In genomic region chr5:59197911-59198310, GRCh38 we compare ENCODE assay signal across 19 cellular contexts.
"Had no signal": no experiment of that assay in that cellular context is flagged by ENCODE, and none has a peak within 500 bp of the region (broad histone marks: within the 10 kb centered on the region; RNA-seq: fewer than 3 reads in every experiment).

No MANE protein-coding gene starts in this region.

- H3K4me3 Mint-ChIP-seq: central memory CD8-positive, alpha-beta T cell; dendritic cell treated with granulocyte-macrophage colony-stimulating factor and Interleukin-4, amounts not matched to agents 40 ng/mL and 50 ng/mL, for 4 days; effector memory CD8-positive, alpha-beta T cell; naive thymus-derived CD4-positive, alpha-beta T cell; nephron progenitor cell; stimulated activated effector memory CD8-positive, alpha-beta T cell treated with anti-CD3 and anti-CD28 coated beads, Interleukin-12 subunit alpha, Interleukin-12 subunit beta, amount 100 ng/mL, for 72 hours; stimulated activated naive CD8-positive, alpha-beta T cell treated with anti-CD3 and anti-CD28 coated beads, Interleukin-15, amount 100 ng/mL, for 72 hours had no signal

- H3K9me3 ChIP-seq: esophagus squamous epithelium, neutrophil had no signal

- H3K27ac ChIP-seq: epithelial cell of prostate, heart right ventricle, neutrophil, right atrium auricular region had no signal

- H3K4me3 ChIP-seq: esophagus squamous epithelium, heart right ventricle, right atrium auricular region had no signal

- H3K4me1 Mint-ChIP-seq: central memory CD8-positive, alpha-beta T cell; naive thymus-derived CD4-positive, alpha-beta T cell; stimulated activated effector memory CD8-positive, alpha-beta T cell treated with anti-CD3 and anti-CD28 coated beads, Interleukin-12 subunit alpha, Interleukin-12 subunit beta, amount 100 ng/mL, for 72 hours; stimulated activated naive CD8-positive, alpha-beta T cell treated with anti-CD3 and anti-CD28 coated beads, Interleukin-15, amount 100 ng/mL, for 72 hours had no signal

- H3K9me3 Mint-ChIP-seq: central memory CD8-positive, alpha-beta T cell; dendritic cell treated with granulocyte-macrophage colony-stimulating factor and Interleukin-4, amounts not matched to agents 40 ng/mL and 50 ng/mL, for 4 days; effector memory CD8-positive, alpha-beta T cell; stimulated activated effector memory CD8-positive, alpha-beta T cell treated with anti-CD3 and anti-CD28 coated beads, Interleukin-12 subunit alpha, Interleukin-12 subunit beta, amount 100 ng/mL, for 72 hours; stimulated activated naive CD8-positive, alpha-beta T cell treated with anti-CD3 and anti-CD28 coated beads, Interleukin-15, amount 100 ng/mL, for 72 hours had no signal

- H3K36me3 Mint-ChIP-seq: naive thymus-derived CD4-positive, alpha-beta T cell; stimulated activated effector memory CD8-positive, alpha-beta T cell treated with anti-CD3 and anti-CD28 coated beads, Interleukin-12 subunit alpha, Interleukin-12 subunit beta, amount 100 ng/mL, for 72 hours had no signal

- H3K4me1 ChIP-seq: esophagus squamous epithelium, heart right ventricle, right atrium auricular region had no signal

- H3K36me3 ChIP-seq: esophagus squamous epithelium, neutrophil, right atrium auricular region had no signal

- H3K27me3 ChIP-seq: esophagus squamous epithelium, heart right ventricle, neutrophil, right atrium auricular region had no signal

- H3K27ac Mint-ChIP-seq: dendritic cell treated with granulocyte-macrophage colony-stimulating factor and Interleukin-4, amounts not matched to agents 40 ng/mL and 50 ng/mL, for 4 days; effector memory CD8-positive, alpha-beta T cell; naive thymus-derived CD4-positive, alpha-beta T cell; stimulated activated naive CD8-positive, alpha-beta T cell treated with anti-CD3 and anti-CD28 coated beads, Interleukin-15, amount 100 ng/mL, for 72 hours had no signal

- ATAC-seq: effector memory CD8-positive, alpha-beta T cell; naive thymus-derived CD4-positive, alpha-beta T cell; stimulated activated naive CD8-positive, alpha-beta T cell treated with anti-CD3 and anti-CD28 coated beads, Interleukin-15, amount 100 ng/mL, for 72 hours had no signal

- H3K27me3 Mint-ChIP-seq: dendritic cell treated with granulocyte-macrophage colony-stimulating factor and Interleukin-4, amounts not matched to agents 40 ng/mL and 50 ng/mL, for 4 days had no signal

- DNase-seq: effector memory CD8-positive, alpha-beta T cell; esophagus squamous epithelium; heart right ventricle; hypothalamus; kidney glomerular epithelial cell; mesendoderm; naive thymus-derived CD4-positive, alpha-beta T cell; nephron progenitor cell; posterior cingulate gyrus; stimulated activated CD4-positive, alpha-beta T cell treated with anti-CD3 and anti-CD28 coated beads, Interleukin-4, amount 100 ng/mL, for 1 hour; stimulated activated CD8-positive, alpha-beta memory T cell treated with anti-CD3 and anti-CD28 coated beads, Interleukin-4, amount 100 ng/mL, for 48 hours; stimulated activated naive CD8-positive, alpha-beta T cell treated with anti-CD3 and anti-CD28 coated beads, Interleukin-15, amount 100 ng/mL, for 72 hours; trophoblast cell had no signal
